Comparison of ENCODE assay signal across 9 cellular contexts in the genomic region with DNA sequence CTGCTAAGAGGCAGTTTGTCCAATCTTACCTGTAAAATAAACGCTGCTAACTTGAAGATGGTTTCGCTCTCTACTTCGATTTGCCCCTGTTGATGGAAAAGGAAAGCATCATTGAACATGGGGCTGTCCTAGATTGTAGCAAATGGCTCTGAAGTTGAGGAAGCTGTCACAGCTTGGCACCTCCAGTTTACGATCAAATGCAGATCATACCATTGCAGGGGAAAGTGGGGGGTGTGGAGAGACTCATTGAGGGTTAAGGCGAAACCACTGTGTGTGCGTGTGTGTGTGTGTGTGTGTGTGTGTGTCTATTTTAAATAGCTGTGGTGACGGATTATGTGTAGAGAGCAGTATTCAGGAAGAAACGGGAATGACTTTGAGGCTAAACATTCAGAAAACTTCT.
A peak's percentile ranks its signal among the peaks of the same experiment; 100 is the strongest.
DNase-seq lines count a peak whose midpoint lies in the region; ATAC-seq and TF ChIP-seq lines count a peak whose summit lies in the region.
"Had no signal": no experiment of that assay in that cellular context is flagged by ENCODE, and none has a peak within 500 bp of the region (broad histone marks: within the 10 kb centered on the region; RNA-seq: fewer than 3 reads in every experiment).

No MANE protein-coding gene starts in this region.

- no TSS peak for BruUV-seq in PC-9 (replicated peaks; lab: Mats Ljungman, UMichigan)

- H3K4me3 Mint-ChIP-seq in activated T-helper 1 cell treated with anti-CD3 and anti-CD28 coated beads, Interleukin-12 subunit alpha, Interleukin-12 subunit beta, Interleukin-2, Interleukin-4 antibody, amounts not matched to agents 30 ng/mL and 10 ng/mL and 1 ng/mL, durations not matched to agents 14 hours and 24 hours and 36 hours = peak overlapping the region; percentile 71

- no peak for TF ChIP-seq POLR2A in NB4 (IDR thresholded peaks at IDR 0.05; ENCODE audit: extremely low read depth, insufficient read length)

- POLR2A ChIA-PET in PC-9 (lab: Charles Lee; ENCODE audit: unreplicated experiment) = no interaction called here

- H3K27ac ChIP-seq in PC-9 = no peak overlapping the region
- H3K27ac ChIP-seq: epithelial cell of prostate had no signal

- no peak for TF ChIP-seq CTCF in NB4 (IDR thresholded peaks at IDR 0.05; ENCODE audit: low read depth, low read length)
- TF ChIP-seq CTCF in PC-9 (conservative IDR thresholded peaks at IDR 0.05) = no peak

- H3K4me1 ChIP-seq in PC-9 (replicated peaks; ENCODE audit: insufficient read depth) = no peaks in the 10 kb centered on the region

- H3K4me3 ChIP-seq in NB4 (ENCODE audit: low read depth, low read length) (no peak overlapping the region), PC-9 (no peak overlapping the region)

- no peaks in the 10 kb centered on the region for H3K9me3 ChIP-seq in PC-9 (ENCODE audit: insufficient read depth, low read depth)

- no peaks in the 10 kb centered on the region for H3K9me2 ChIP-seq in PC-9 (ENCODE audit: insufficient read depth)

- no peak overlapping the region for H3K4me2 ChIP-seq in PC-9

- H3K27ac Mint-ChIP-seq in activated T-helper 1 cell treated with anti-CD3 and anti-CD28 coated beads, Interleukin-12 subunit alpha, Interleukin-12 subunit beta, Interleukin-2, Interleukin-4 antibody, amounts not matched to agents 30 ng/mL and 10 ng/mL and 1 ng/mL, durations not matched to agents 14 hours and 24 hours and 36 hours = peak overlapping the region; percentile 86

- intact Hi-C loops in activated T-helper 1 cell treated with anti-CD3 and anti-CD28 coated beads, Interleukin-12 subunit alpha, Interleukin-12 subunit beta, Interleukin-2, Interleukin-4 antibody, amounts not matched to agents 30 ng/mL and 10 ng/mL and 1 ng/mL, durations not matched to agents 14 hours and 24 hours and 36 hours (cut with micrococcal nuclease) = loop anchor here (1.0 to 2.0 kb wide), 2 partner anchors 52 to 57 kb away; no protein-coding TSS in a partner anchor
- intact Hi-C loops in PC-9 (cut with micrococcal nuclease; ENCODE audit: unreplicated experiment) = no loop called here

- DNase-seq in NB4 (ENCODE audit: low read depth) = peak; percentile 14
- peak; percentile 58 for DNase-seq in activated T-helper 1 cell treated with anti-CD3 and anti-CD28 coated beads, Interleukin-12 subunit alpha, Interleukin-12 subunit beta, Interleukin-2, Interleukin-4 antibody, amounts not matched to agents 30 ng/mL and 10 ng/mL and 1 ng/mL, durations not matched to agents 14 hours and 24 hours and 36 hours (ENCODE audit: low spot score)
- DNase-seq in iPS DF 19.7 (ENCODE audit: low read depth, low spot score) = peak; percentile 73
- peak; percentile 28 for DNase-seq in stimulated activated CD4-positive, alpha-beta T cell treated with anti-CD3 and anti-CD28 coated beads, Interleukin-12 subunit alpha, Interleukin-12 subunit beta, amount 100 ng/mL, for 4 hours
- no peak for DNase-seq in dermis blood vessel endothelial cell
- no peak for DNase-seq in PC-9

- no peaks in the 10 kb centered on the region for H4K20me1 ChIP-seq in PC-9 (ENCODE audit: insufficient read depth)

- H3K79me2 ChIP-seq in PC-9 (ENCODE audit: low read depth) = no peaks in the 10 kb centered on the region

- no peaks in the 10 kb centered on the region for H3K27me3 ChIP-seq in PC-9 (ENCODE audit: insufficient read depth, low read depth)

- ATAC-seq in HG03354 (IDR thresholded peaks at IDR 0.05; ENCODE audit: poor library complexity, severe bottlenecking, unreplicated experiment) = no peak
- no peak for ATAC-seq in HG03342 (IDR thresholded peaks at IDR 0.05; ENCODE audit: unreplicated experiment)

- peaks cover 28% of the 10 kb centered on the region for H3K4me1 Mint-ChIP-seq in activated T-helper 1 cell treated with anti-CD3 and anti-CD28 coated beads, Interleukin-12 subunit alpha, Interleukin-12 subunit beta, Interleukin-2, Interleukin-4 antibody, amounts not matched to agents 30 ng/mL and 10 ng/mL and 1 ng/mL, durations not matched to agents 14 hours and 24 hours and 36 hours (ENCODE audit: low read depth)

- H3K36me3 Mint-ChIP-seq in activated T-helper 1 cell treated with anti-CD3 and anti-CD28 coated beads, Interleukin-12 subunit alpha, Interleukin-12 subunit beta, Interleukin-2, Interleukin-4 antibody, amounts not matched to agents 30 ng/mL and 10 ng/mL and 1 ng/mL, durations not matched to agents 14 hours and 24 hours and 36 hours (ENCODE audit: low read depth) = peaks cover 2% of the 10 kb centered on the region

- CTCF ChIA-PET in PC-9 (lab: Charles Lee) = no interaction called here

- no peaks in the 10 kb centered on the region for H3F3A ChIP-seq in PC-9 (ENCODE audit: insufficient read depth, low read depth)

- H3K36me3 ChIP-seq in PC-9 (ENCODE audit: low read depth) = no peaks in the 10 kb centered on the region

- H3K27me3 Mint-ChIP-seq in activated T-helper 1 cell treated with anti-CD3 and anti-CD28 coated beads, Interleukin-12 subunit alpha, Interleukin-12 subunit beta, Interleukin-2, Interleukin-4 antibody, amounts not matched to agents 30 ng/mL and 10 ng/mL and 1 ng/mL, durations not matched to agents 14 hours and 24 hours and 36 hours (ENCODE audit: insufficient read depth) = peaks cover 3% of the 10 kb centered on the region

- H3K9me3 Mint-ChIP-seq in activated T-helper 1 cell treated with anti-CD3 and anti-CD28 coated beads, Interleukin-12 subunit alpha, Interleukin-12 subunit beta, Interleukin-2, Interleukin-4 antibody, amounts not matched to agents 30 ng/mL and 10 ng/mL and 1 ng/mL, durations not matched to agents 14 hours and 24 hours and 36 hours = no peaks in the 10 kb centered on the region

- no peak overlapping the region for H2AFZ ChIP-seq in PC-9

Comparison
In these comparisons a context has a peak if more than half of its experiments do, and no peak if none do; other contexts are left out.
1. DNase-seq: peak in NB4 (single experiment), activated T-helper 1 cell treated with anti-CD3 and anti-CD28 coated beads, Interleukin-12 subunit alpha, Interleukin-12 subunit beta, Interleukin-2, Interleukin-4 antibody, amounts not matched to agents 30 ng/mL and 10 ng/mL and 1 ng/mL, durations not matched to agents 14 hours and 24 hours and 36 hours (single experiment), iPS DF 19.7 (single experiment) and stimulated activated CD4-positive, alpha-beta T cell treated with anti-CD3 and anti-CD28 coated beads, Interleukin-12 subunit alpha, Interleukin-12 subunit beta, amount 100 ng/mL, for 4 hours (single experiment); none in dermis blood vessel endothelial cell (single experiment) and PC-9 (0 of 2).